Comparison of ENCODE assay signal across 1 cellular context in genomic region chrX:21973321-21974010, GRCh38.
TF ChIP-seq lines count a peak whose summit lies in the region.

No MANE protein-coding gene starts in this region.

TF ChIP-seq in SK-N-SH, 30 proteins besides CTCF, POLR2A, EP300 and RAD21 (continued from another document):
- TF ChIP-seq TEAD4 (IDR thresholded peaks at IDR 0.05; ENCODE audit: borderline replicate concordance, insufficient read depth): no peak
